Comparison of ENCODE assay signal across 1 cellular context in the genomic region with DNA sequence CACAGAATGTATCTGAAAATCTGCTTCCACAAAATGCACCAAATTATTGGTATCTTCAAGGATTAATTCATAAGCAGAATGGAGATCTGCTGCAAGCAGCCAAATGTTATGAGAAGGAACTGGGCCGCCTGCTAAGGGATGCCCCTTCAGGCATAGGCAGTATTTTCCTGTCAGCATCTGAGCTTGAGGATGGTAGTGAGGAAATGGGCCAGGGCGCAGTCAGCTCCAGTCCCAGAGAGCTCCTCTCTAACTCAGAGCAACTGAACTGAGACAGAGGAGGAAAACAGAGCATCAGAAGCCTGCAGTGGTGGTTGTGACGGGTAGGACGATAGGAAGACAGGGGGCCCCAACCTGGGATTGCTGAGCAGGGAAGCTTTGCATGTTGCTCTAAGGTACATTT.
TF ChIP-seq lines count a peak whose summit lies in the region.

No MANE protein-coding gene starts in this region.

TF ChIP-seq in WTC11, 78 proteins besides CTCF, POLR2A, EP300 and RAD21 (continued from another document):
- TF ChIP-seq, protein P1, sequence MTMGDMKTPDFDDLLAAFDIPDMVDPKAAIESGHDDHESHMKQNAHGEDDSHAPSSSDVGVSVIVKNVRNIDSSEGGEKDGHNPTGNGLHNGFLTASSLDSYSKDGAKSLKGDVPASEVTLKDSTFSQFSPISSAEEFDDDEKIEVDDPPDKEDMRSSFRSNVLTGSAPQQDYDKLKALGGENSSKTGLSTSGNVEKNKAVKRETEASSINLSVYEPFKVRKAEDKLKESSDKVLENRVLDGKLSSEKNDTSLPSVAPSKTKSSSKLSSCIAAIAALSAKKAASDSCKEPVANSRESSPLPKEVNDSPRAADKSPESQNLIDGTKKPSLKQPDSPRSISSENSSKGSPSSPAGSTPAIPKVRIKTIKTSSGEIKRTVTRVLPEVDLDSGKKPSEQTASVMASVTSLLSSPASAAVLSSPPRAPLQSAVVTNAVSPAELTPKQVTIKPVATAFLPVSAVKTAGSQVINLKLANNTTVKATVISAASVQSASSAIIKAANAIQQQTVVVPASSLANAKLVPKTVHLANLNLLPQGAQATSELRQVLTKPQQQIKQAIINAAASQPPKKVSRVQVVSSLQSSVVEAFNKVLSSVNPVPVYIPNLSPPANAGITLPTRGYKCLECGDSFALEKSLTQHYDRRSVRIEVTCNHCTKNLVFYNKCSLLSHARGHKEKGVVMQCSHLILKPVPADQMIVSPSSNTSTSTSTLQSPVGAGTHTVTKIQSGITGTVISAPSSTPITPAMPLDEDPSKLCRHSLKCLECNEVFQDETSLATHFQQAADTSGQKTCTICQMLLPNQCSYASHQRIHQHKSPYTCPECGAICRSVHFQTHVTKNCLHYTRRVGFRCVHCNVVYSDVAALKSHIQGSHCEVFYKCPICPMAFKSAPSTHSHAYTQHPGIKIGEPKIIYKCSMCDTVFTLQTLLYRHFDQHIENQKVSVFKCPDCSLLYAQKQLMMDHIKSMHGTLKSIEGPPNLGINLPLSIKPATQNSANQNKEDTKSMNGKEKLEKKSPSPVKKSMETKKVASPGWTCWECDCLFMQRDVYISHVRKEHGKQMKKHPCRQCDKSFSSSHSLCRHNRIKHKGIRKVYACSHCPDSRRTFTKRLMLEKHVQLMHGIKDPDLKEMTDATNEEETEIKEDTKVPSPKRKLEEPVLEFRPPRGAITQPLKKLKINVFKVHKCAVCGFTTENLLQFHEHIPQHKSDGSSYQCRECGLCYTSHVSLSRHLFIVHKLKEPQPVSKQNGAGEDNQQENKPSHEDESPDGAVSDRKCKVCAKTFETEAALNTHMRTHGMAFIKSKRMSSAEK (CRISPR knock-in tag; IDR thresholded peaks at IDR 0.05; ENCODE audit: borderline replicate concordance) = no peak
- TF ChIP-seq ZNF671 (CRISPR knock-in tag; IDR thresholded peaks at IDR 0.05) = no peak
- TF ChIP-seq, protein P2, sequence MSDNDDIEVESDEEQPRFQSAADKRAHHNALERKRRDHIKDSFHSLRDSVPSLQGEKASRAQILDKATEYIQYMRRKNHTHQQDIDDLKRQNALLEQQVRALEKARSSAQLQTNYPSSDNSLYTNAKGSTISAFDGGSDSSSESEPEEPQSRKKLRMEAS (CRISPR knock-in tag; IDR thresholded peaks at IDR 0.05) = no peak
- TF ChIP-seq, protein P3, sequence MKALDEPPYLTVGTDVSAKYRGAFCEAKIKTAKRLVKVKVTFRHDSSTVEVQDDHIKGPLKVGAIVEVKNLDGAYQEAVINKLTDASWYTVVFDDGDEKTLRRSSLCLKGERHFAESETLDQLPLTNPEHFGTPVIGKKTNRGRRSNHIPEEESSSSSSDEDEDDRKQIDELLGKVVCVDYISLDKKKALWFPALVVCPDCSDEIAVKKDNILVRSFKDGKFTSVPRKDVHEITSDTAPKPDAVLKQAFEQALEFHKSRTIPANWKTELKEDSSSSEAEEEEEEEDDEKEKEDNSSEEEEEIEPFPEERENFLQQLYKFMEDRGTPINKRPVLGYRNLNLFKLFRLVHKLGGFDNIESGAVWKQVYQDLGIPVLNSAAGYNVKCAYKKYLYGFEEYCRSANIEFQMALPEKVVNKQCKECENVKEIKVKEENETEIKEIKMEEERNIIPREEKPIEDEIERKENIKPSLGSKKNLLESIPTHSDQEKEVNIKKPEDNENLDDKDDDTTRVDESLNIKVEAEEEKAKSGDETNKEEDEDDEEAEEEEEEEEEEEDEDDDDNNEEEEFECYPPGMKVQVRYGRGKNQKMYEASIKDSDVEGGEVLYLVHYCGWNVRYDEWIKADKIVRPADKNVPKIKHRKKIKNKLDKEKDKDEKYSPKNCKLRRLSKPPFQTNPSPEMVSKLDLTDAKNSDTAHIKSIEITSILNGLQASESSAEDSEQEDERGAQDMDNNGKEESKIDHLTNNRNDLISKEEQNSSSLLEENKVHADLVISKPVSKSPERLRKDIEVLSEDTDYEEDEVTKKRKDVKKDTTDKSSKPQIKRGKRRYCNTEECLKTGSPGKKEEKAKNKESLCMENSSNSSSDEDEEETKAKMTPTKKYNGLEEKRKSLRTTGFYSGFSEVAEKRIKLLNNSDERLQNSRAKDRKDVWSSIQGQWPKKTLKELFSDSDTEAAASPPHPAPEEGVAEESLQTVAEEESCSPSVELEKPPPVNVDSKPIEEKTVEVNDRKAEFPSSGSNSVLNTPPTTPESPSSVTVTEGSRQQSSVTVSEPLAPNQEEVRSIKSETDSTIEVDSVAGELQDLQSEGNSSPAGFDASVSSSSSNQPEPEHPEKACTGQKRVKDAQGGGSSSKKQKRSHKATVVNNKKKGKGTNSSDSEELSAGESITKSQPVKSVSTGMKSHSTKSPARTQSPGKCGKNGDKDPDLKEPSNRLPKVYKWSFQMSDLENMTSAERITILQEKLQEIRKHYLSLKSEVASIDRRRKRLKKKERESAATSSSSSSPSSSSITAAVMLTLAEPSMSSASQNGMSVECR (CRISPR knock-in tag; IDR thresholded peaks at IDR 0.05; ENCODE audit: borderline replicate concordance) = no peak
